9 cellular contexts compared by ENCODE assay signal in the genomic region with DNA sequence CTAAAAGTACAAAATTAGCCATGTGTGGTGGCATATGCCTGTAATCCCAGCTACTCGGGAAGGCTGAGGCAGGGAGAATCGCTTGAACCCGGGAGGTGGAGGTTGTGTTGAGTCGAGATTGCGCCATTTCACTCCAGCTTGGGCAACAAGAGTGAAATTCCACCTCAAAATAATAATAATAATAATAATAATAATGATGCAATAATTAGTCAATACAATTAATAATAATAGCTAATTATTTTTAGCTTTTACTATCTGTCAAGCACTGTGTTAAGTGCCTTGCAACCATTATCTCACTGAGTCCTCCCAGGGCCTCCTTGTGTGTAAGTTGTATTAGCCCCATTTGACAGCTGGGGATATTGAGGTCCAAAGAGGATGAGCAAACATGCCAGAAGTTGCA.
"Had no signal": no experiment of that assay in that cellular context is flagged by ENCODE, and none has a peak within 500 bp of the region (broad histone marks: within the 10 kb centered on the region; RNA-seq: fewer than 3 reads in every experiment).

No MANE protein-coding gene starts in this region.

- H3K4me1 ChIP-seq: HAP-1 had no signal

- H2AFZ ChIP-seq: GM23248, GM23338 had no signal

- H3K4me3 Mint-ChIP-seq: GM23338, H9, HFFc6 had no signal

- H3K4me2 ChIP-seq: GM23338 had no signal

- DNase-seq: GM23248, GOT3, H7, H9, HCEC 1CT, HFFc6 had no signal

- H3K27ac Mint-ChIP-seq: GM23338, H9, HFFc6 had no signal

- H3K36me3 ChIP-seq: HAP-1 had no signal

- H3K9ac ChIP-seq: GM23248 had no signal

- H3K9me3 ChIP-seq: HAP-1 had no signal

- H3K4me1 Mint-ChIP-seq: GM23338, H9 had no signal

- H3K27ac ChIP-seq: GM23248 had no signal

- ATAC-seq: GM23338, HCT116 had no signal

- H3K4me3 ChIP-seq: GM23248, GM23338, HAP-1 had no signal
